ENCODE assay signal across 16 cellular contexts in the genomic region with DNA sequence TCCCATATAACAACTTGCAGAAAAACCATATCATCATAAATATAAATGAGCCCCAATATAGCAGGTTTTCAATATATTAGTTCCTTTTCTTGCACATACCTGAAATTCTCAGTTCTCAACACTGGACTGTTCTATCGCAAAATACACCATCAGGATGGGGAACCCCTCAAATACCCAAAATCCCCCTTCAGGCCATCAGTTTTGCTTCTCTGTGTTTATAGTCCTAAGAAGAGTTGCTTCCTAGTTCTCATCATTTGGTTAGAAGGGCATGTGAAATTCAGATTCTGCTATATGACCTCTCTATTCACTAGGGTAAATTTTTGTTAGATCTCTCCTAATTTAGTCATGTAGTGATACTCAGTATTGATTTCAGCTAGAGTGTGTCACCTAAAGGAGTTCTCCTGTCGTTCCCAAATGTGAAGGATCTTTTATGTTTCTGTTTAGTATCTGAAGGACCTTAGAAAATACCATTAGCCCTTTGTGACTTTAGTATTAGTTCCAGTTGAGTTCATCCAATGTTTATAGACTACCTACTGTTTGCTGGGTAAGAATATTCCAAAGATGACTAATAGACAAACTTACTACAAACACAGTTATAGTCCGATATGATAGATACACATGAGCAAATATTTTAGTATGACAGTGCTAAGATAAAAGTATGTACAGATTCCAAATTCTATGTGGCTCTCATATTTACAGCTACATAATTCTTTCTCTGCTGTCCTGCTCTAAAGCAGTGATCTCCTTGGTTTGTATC.
A peak's percentile ranks its signal among the peaks of the same experiment; 100 is the strongest.
DNase-seq lines count a peak whose midpoint lies in the region; ATAC-seq and TF ChIP-seq lines count a peak whose summit lies in the region.
"Had no signal": no experiment of that assay in that cellular context is flagged by ENCODE, and none has a peak within 500 bp of the region (broad histone marks: within the 10 kb centered on the region; RNA-seq: fewer than 3 reads in every experiment).

No MANE protein-coding gene starts in this region.

- H3K27me3 ChIP-seq in adipocyte (replicated peaks; ENCODE audit: control insufficient read depth, insufficient read depth, low read length) (no peaks in the 10 kb centered on the region), HAP-1 (ENCODE audit: low read depth) (no peaks in the 10 kb centered on the region), WERI-Rb-1 (ENCODE audit: insufficient read depth, low read depth, severe bottlenecking) (no peaks in the 10 kb centered on the region)

- no peak overlapping the region for H3K9ac ChIP-seq in adipocyte (ENCODE audit: low read length)

- no peaks in the 10 kb centered on the region for H3K36me3 ChIP-seq in adipocyte (ENCODE audit: control insufficient read depth, insufficient read depth, low read length, severe bottlenecking)
- H3K36me3 ChIP-seq in HAP-1 (replicated peaks) = no peaks in the 10 kb centered on the region; the same call in 1 of the 2 replicates
- no peaks in the 10 kb centered on the region; the same call in 1 of the 2 replicates for H3K36me3 ChIP-seq in WERI-Rb-1

- no peak for TF ChIP-seq CTCF in WERI-Rb-1 (IDR thresholded peaks at IDR 0.05; ENCODE audit: low read depth, low read length)

- DNase-seq in EH (ENCODE audit: low read depth) (peak; percentile 32), adipocyte (ENCODE audit: low read depth) (peak; percentile 5), HAP-1 (ENCODE audit: low spot score in 2 of 2) (no peak), T1000 (lab: John Stamatoyannopoulos, UW) (no peak), WERI-Rb-1 (no peak)
- DNase-seq in activated T-helper 2 cell treated with anti-CD3 and anti-CD28 coated beads, Interferon-gamma antibody, Interleukin-2, Interleukin-4, amounts not matched to agents 10 μg/mL and 5 μg/mL and 100 μg/mL, durations not matched to agents 14 hours and 24 hours and 36 hours (ENCODE audit: low spot score) = no peak
- DNase-seq: erythroblast, hypothalamus, naive B cell, NCI-H1048, NCI-H446, trophoblast cell had no signal

- no peaks in the 10 kb centered on the region for H3K9me3 Mint-ChIP-seq in activated T-helper 2 cell treated with anti-CD3 and anti-CD28 coated beads, Interferon-gamma antibody, Interleukin-2, Interleukin-4, amounts not matched to agents 10 μg/mL and 5 μg/mL and 100 μg/mL, durations not matched to agents 14 hours and 24 hours and 36 hours
- H3K9me3 Mint-ChIP-seq: WTC11 had no signal

- H3K4me3 Mint-ChIP-seq in activated T-helper 2 cell treated with anti-CD3 and anti-CD28 coated beads, Interferon-gamma antibody, Interleukin-2, Interleukin-4, amounts not matched to agents 10 μg/mL and 5 μg/mL and 100 μg/mL, durations not matched to agents 14 hours and 24 hours and 36 hours (ENCODE audit: low read depth) = no peak overlapping the region
- H3K4me3 Mint-ChIP-seq: activated naive CD8-positive, alpha-beta T cell; naive B cell; WTC11 had no signal

- in situ Hi-C loops in HAP-1 (cut with MboI; ENCODE audit: low sequenced_read_pairs) = loop anchor here (25.0 kb wide), 1 partner anchor 844 kb away; the partner anchor contains the start of gene FAM98A

- ATAC-seq in GM18870 (IDR thresholded peaks at IDR 0.05; ENCODE audit: unreplicated experiment) (peak; percentile 61), HG02588 (IDR thresholded peaks at IDR 0.05; ENCODE audit: unreplicated experiment) (peak; percentile 80)
- ATAC-seq: WTC11 had no signal

- no peaks in the 10 kb centered on the region for H3K27me3 Mint-ChIP-seq in activated T-helper 2 cell treated with anti-CD3 and anti-CD28 coated beads, Interferon-gamma antibody, Interleukin-2, Interleukin-4, amounts not matched to agents 10 μg/mL and 5 μg/mL and 100 μg/mL, durations not matched to agents 14 hours and 24 hours and 36 hours (ENCODE audit: low read depth)
- H3K27me3 Mint-ChIP-seq: activated naive CD8-positive, alpha-beta T cell; naive B cell had no signal

- peaks cover 39% of the 10 kb centered on the region for H3K36me3 Mint-ChIP-seq in activated T-helper 2 cell treated with anti-CD3 and anti-CD28 coated beads, Interferon-gamma antibody, Interleukin-2, Interleukin-4, amounts not matched to agents 10 μg/mL and 5 μg/mL and 100 μg/mL, durations not matched to agents 14 hours and 24 hours and 36 hours (ENCODE audit: low read depth)
- H3K36me3 Mint-ChIP-seq: WTC11 had no signal

- H3K4me3 ChIP-seq in adipocyte (ENCODE audit: low read length) = no peak overlapping the region
- H3K4me3 ChIP-seq in HAP-1 = no peak overlapping the region
- H3K4me3 ChIP-seq in WERI-Rb-1 (ENCODE audit: low read depth, low read length) = no peak overlapping the region

- H3K4me1 ChIP-seq in adipocyte (ENCODE audit: control insufficient read depth, insufficient read depth, low read length) = peaks cover 15% of the 10 kb centered on the region
- peaks cover 11% of the 10 kb centered on the region for H3K4me1 ChIP-seq in HAP-1

- intact Hi-C loops in activated T-helper 2 cell treated with anti-CD3 and anti-CD28 coated beads, Interferon-gamma antibody, Interleukin-2, Interleukin-4, amounts not matched to agents 10 μg/mL and 5 μg/mL and 100 μg/mL, durations not matched to agents 14 hours and 24 hours and 36 hours (cut with micrococcal nuclease) = no loop called here

- peaks cover 8% of the 10 kb centered on the region for H3K4me1 Mint-ChIP-seq in activated T-helper 2 cell treated with anti-CD3 and anti-CD28 coated beads, Interferon-gamma antibody, Interleukin-2, Interleukin-4, amounts not matched to agents 10 μg/mL and 5 μg/mL and 100 μg/mL, durations not matched to agents 14 hours and 24 hours and 36 hours (ENCODE audit: low read depth)
- H3K4me1 Mint-ChIP-seq: naive B cell, WTC11 had no signal

- H3K27ac ChIP-seq in WERI-Rb-1 = no peak overlapping the region

- no peak overlapping the region for H3K27ac Mint-ChIP-seq in activated T-helper 2 cell treated with anti-CD3 and anti-CD28 coated beads, Interferon-gamma antibody, Interleukin-2, Interleukin-4, amounts not matched to agents 10 μg/mL and 5 μg/mL and 100 μg/mL, durations not matched to agents 14 hours and 24 hours and 36 hours
- H3K27ac Mint-ChIP-seq: activated naive CD8-positive, alpha-beta T cell; WTC11 had no signal

- H3K9me3 ChIP-seq in adipocyte (ENCODE audit: control insufficient read depth, low read length) (no peaks in the 10 kb centered on the region), HAP-1 (no peaks in the 10 kb centered on the region), WERI-Rb-1 (ENCODE audit: severe bottlenecking) (no peaks in the 10 kb centered on the region)

Comparison
In these comparisons a context has a peak if more than half of its experiments do, and no peak if none do; other contexts are left out.
1. DNase-seq: peak in EH (single experiment) and adipocyte (single experiment); none in HAP-1 (0 of 2), T1000 (single experiment), WERI-Rb-1 (single experiment) and activated T-helper 2 cell treated with anti-CD3 and anti-CD28 coated beads, Interferon-gamma antibody, Interleukin-2, Interleukin-4, amounts not matched to agents 10 μg/mL and 5 μg/mL and 100 μg/mL, durations not matched to agents 14 hours and 24 hours and 36 hours (single experiment).